1 cellular context compared by ENCODE assay signal in genomic region chr7:30707391-30708351, GRCh38.
TF ChIP-seq lines count a peak whose summit lies in the region.

No MANE protein-coding gene starts in this region.

TF ChIP-seq in K562, 482 proteins besides CTCF, POLR2A, EP300 and RAD21:
- TF ChIP-seq NFXL1 (CRISPR knock-in tag; IDR thresholded peaks at IDR 0.05) = no peak
- no peak for TF ChIP-seq MTA1 (IDR thresholded peaks at IDR 0.05; ENCODE audit: borderline replicate concordance)
- no peak for TF ChIP-seq REST (CRISPR knock-in tag; IDR thresholded peaks at IDR 0.05; ENCODE audit: low read depth)
- no peak for TF ChIP-seq ZC3H4 (CRISPR knock-in tag; IDR thresholded peaks at IDR 0.05; ENCODE audit: borderline replicate concordance)
- no peak for TF ChIP-seq ZNF224 (CRISPR knock-in tag; IDR thresholded peaks at IDR 0.05)
